Comparison of ENCODE assay signal across 1 cellular context in genomic region chr13:27383104-27383921, GRCh38.
TF ChIP-seq lines count a peak whose summit lies in the region.

No MANE protein-coding gene starts in this region.

TF ChIP-seq in HepG2, 621 proteins besides CTCF, POLR2A, EP300 and RAD21 (continued from another document):
- TF ChIP-seq GMEB2 (CRISPR knock-in tag; IDR thresholded peaks at IDR 0.05; ENCODE audit: low read depth) (no peak), ZNF331 (CRISPR knock-in tag; IDR thresholded peaks at IDR 0.05) (no peak), RARA (CRISPR knock-in tag; IDR thresholded peaks at IDR 0.05) (0 out of 2 replicates have a peak, but pooled peaks have one; percentile 32), ZNF18 (CRISPR knock-in tag; IDR thresholded peaks at IDR 0.05; ENCODE audit: insufficient replicate concordance) (no peak), ZNF879 (CRISPR knock-in tag; IDR thresholded peaks at IDR 0.05) (no peak), HINFP (CRISPR knock-in tag; IDR thresholded peaks at IDR 0.05; ENCODE audit: low read depth) (peak; percentile 98), HOXA3 (CRISPR knock-in tag; IDR thresholded peaks at IDR 0.05) (peak; percentile 39; the same call in 1 of the 2 replicates), ZNF691 (CRISPR knock-in tag; IDR thresholded peaks at IDR 0.05; ENCODE audit: borderline replicate concordance, low read depth) (no peak), MEIS2 (CRISPR knock-in tag; IDR thresholded peaks at IDR 0.05) (no peak), SMARCE1 (IDR thresholded peaks at IDR 0.05; ENCODE audit: borderline replicate concordance) (no peak), MAZ (IDR thresholded peaks at IDR 0.05; ENCODE audit: borderline replicate concordance, low read depth, low read length) (no peak), MAZ (CRISPR knock-in tag; IDR thresholded peaks at IDR 0.05; ENCODE audit: low read depth) (no peak), FLYWCH1 (CRISPR knock-in tag; IDR thresholded peaks at IDR 0.05) (no peak), ZNF512 (CRISPR knock-in tag; IDR thresholded peaks at IDR 0.05) (no peak), ZNF101 (CRISPR knock-in tag; IDR thresholded peaks at IDR 0.05; ENCODE audit: borderline replicate concordance, low read depth) (no peak), SMC3 (IDR thresholded peaks at IDR 0.05; ENCODE audit: low read length) (peak; percentile 53), ZSCAN20 (CRISPR knock-in tag; IDR thresholded peaks at IDR 0.05; ENCODE audit: borderline replicate concordance) (no peak), HNRNPLL (IDR thresholded peaks at IDR 0.05; ENCODE audit: low read depth, low read length, poor library complexity, severe bottlenecking) (no peak), ZNF792 (CRISPR knock-in tag; IDR thresholded peaks at IDR 0.05) (0 out of 2 replicates have a peak, but pooled peaks have one; percentile 33), MED13 (CRISPR knock-in tag; IDR thresholded peaks at IDR 0.05) (no peak), ZNF513 (CRISPR knock-in tag; conservative IDR thresholded peaks at IDR 0.05) (no peak), TEAD3 (CRISPR knock-in tag; optimal IDR thresholded peaks at IDR 0.05; ENCODE audit: borderline replicate concordance) (peak; percentile 41), HDAC2 (CRISPR knock-in tag; IDR thresholded peaks at IDR 0.05) (peak; percentile 38; the same call in 1 of the 2 replicates), ZNF891 (CRISPR knock-in tag; IDR thresholded peaks at IDR 0.05) (peak; percentile 63; the same call in 1 of the 2 replicates), U2AF1 (optimal IDR thresholded peaks at IDR 0.05; ENCODE audit: low read depth, low read length) (no peak), NCOA2 (CRISPR knock-in tag; IDR thresholded peaks at IDR 0.05) (no peak), NR1H2 (CRISPR knock-in tag; IDR thresholded peaks at IDR 0.05; ENCODE audit: borderline replicate concordance, low read depth) (no peak), DZIP1 (CRISPR knock-in tag; IDR thresholded peaks at IDR 0.05) (no peak), ZNF335 (CRISPR knock-in tag; IDR thresholded peaks at IDR 0.05) (no peak), DNMT1 (CRISPR knock-in tag; IDR thresholded peaks at IDR 0.05) (no peak), ATRX (CRISPR knock-in tag; IDR thresholded peaks at IDR 0.05; ENCODE audit: borderline replicate concordance) (no peak), ZFP90 (CRISPR knock-in tag; IDR thresholded peaks at IDR 0.05; ENCODE audit: borderline replicate concordance) (no peak), SKI (IDR thresholded peaks at IDR 0.05; ENCODE audit: partially characterized antibody) (peak; percentile 47), ZKSCAN8 (CRISPR knock-in tag; IDR thresholded peaks at IDR 0.05; ENCODE audit: borderline replicate concordance) (no peak), TERF1 (CRISPR knock-in tag; IDR thresholded peaks at IDR 0.05) (no peak), TRIM24 (CRISPR knock-in tag; IDR thresholded peaks at IDR 0.05) (no peak), ZBTB7B (CRISPR knock-in tag; IDR thresholded peaks at IDR 0.05) (peak; percentile 48; the same call in 1 of the 2 replicates), ZBTB38 (CRISPR knock-in tag; IDR thresholded peaks at IDR 0.05) (peak; percentile 28; the same call in 1 of the 2 replicates), NONO (IDR thresholded peaks at IDR 0.05) (no peak), NONO (CRISPR knock-in tag; conservative IDR thresholded peaks at IDR 0.05) (no peak; the same call in 1 of the 2 replicates), ONECUT2 (CRISPR knock-in tag; IDR thresholded peaks at IDR 0.05) (peak; percentile 79), ZNF510 (CRISPR knock-in tag; IDR thresholded peaks at IDR 0.05; ENCODE audit: low read depth) (no peak), GZF1 (CRISPR knock-in tag; IDR thresholded peaks at IDR 0.05) (no peak), SIN3B (IDR thresholded peaks at IDR 0.05; ENCODE audit: low read length) (no peak), NKX3-1 (CRISPR knock-in tag; IDR thresholded peaks at IDR 0.05) (no peak), PAWR (CRISPR knock-in tag; IDR thresholded peaks at IDR 0.05; ENCODE audit: borderline replicate concordance) (no peak), MAFK (conservative IDR thresholded peaks at IDR 0.05 in 1 of 2, IDR thresholded peaks at IDR 0.05 in 1 of 2; ENCODE audit: low read length in 2 of 2) (no peak), KDM4B (CRISPR knock-in tag; IDR thresholded peaks at IDR 0.05) (no peak), TGIF2 (CRISPR knock-in tag; IDR thresholded peaks at IDR 0.05) (no peak; the same call in 1 of the 2 replicates), REXO4 (CRISPR knock-in tag; IDR thresholded peaks at IDR 0.05; ENCODE audit: borderline replicate concordance) (no peak), ZNF703 (CRISPR knock-in tag; IDR thresholded peaks at IDR 0.05; ENCODE audit: borderline replicate concordance) (peak; percentile 63; the same call in 1 of the 2 replicates), MYNN (CRISPR knock-in tag; IDR thresholded peaks at IDR 0.05; ENCODE audit: low read depth) (no peak), KDM6A (CRISPR knock-in tag; IDR thresholded peaks at IDR 0.05; ENCODE audit: low read depth) (no peak), MEIS1 (CRISPR knock-in tag; IDR thresholded peaks at IDR 0.05; ENCODE audit: borderline replicate concordance) (no peak; the same call in 1 of the 2 replicates), ZNF292 (CRISPR knock-in tag; IDR thresholded peaks at IDR 0.05; ENCODE audit: borderline replicate concordance, low read depth) (peak; percentile 84; the same call in 1 of the 2 replicates), POGZ (CRISPR knock-in tag; IDR thresholded peaks at IDR 0.05) (peak; percentile 84), ZNF746 (CRISPR knock-in tag; IDR thresholded peaks at IDR 0.05) (peak; percentile 54; the same call in 1 of the 2 replicates), ZBTB42 (CRISPR knock-in tag; IDR thresholded peaks at IDR 0.05) (no peak), GATA4 (IDR thresholded peaks at IDR 0.05; ENCODE audit: borderline replicate concordance, low read depth) (no peak), BCL6 (CRISPR knock-in tag; IDR thresholded peaks at IDR 0.05) (no peak; the same call in 1 of the 2 replicates), NR2C2 (CRISPR knock-in tag; IDR thresholded peaks at IDR 0.05; ENCODE audit: borderline replicate concordance) (peak; percentile 65), THYN1 (CRISPR knock-in tag; IDR thresholded peaks at IDR 0.05; ENCODE audit: borderline replicate concordance, low read depth) (no peak), KAT8 (CRISPR knock-in tag; IDR thresholded peaks at IDR 0.05) (peak; percentile 74), JUNB (CRISPR knock-in tag; IDR thresholded peaks at IDR 0.05; ENCODE audit: borderline replicate concordance) (no peak), IKZF1 (IDR thresholded peaks at IDR 0.05) (no peak), ZNF496 (CRISPR knock-in tag; IDR thresholded peaks at IDR 0.05; ENCODE audit: insufficient replicate concordance) (no peak), HNF4G (IDR thresholded peaks at IDR 0.05; ENCODE audit: borderline replicate concordance, low read depth, low read length) (no peak), HNF4G (CRISPR knock-in tag; IDR thresholded peaks at IDR 0.05; ENCODE audit: borderline replicate concordance, low read depth) (no peak), ZNF17 (CRISPR knock-in tag; IDR thresholded peaks at IDR 0.05) (no peak), ZNF317 (CRISPR knock-in tag; IDR thresholded peaks at IDR 0.05) (0 out of 2 replicates have a peak, but pooled peaks have one; percentile 34), KDM3A (CRISPR knock-in tag; IDR thresholded peaks at IDR 0.05; ENCODE audit: low read depth) (0 out of 2 replicates have a peak, but pooled peaks have one; percentile 42), ZNF333 (CRISPR knock-in tag; IDR thresholded peaks at IDR 0.05; ENCODE audit: borderline replicate concordance) (no peak)
TF ChIP-seq in HepG2: peak in this region for 127.
